In the genomic region with DNA sequence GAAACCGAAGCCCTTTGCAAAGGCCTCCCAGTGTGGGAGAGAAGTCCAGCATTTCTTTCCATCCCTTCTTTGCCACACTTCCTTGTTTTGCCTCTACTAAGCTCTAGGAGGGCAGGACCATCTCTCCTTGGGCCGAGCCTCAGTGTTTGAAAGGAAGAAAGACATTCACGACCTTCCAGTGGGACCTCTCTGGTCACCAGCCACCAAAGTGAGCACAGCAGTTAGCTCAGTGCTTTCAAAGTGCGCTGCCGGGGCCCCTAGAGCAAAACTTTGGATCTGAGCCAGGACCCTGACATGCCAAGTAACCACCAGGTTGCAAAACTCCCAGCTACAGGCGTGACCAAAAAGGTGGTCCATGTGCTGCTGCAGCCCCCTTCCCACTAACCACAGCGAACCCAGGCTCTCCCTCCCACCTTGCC, we compare ENCODE assay signal across 10 cellular contexts. TPM values are rescaled to one million over a fixed set of nuclear protein-coding genes. Genes with fewer than 3 reads are reported as not detected.
DNase-seq lines count a peak whose midpoint lies in the region; ATAC-seq and TF ChIP-seq lines count a peak whose summit lies in the region.
"Had no signal": no experiment of that assay in that cellular context is flagged by ENCODE, and none has a peak within 500 bp of the region (broad histone marks: within the 10 kb centered on the region; RNA-seq: fewer than 3 reads in every experiment).

No MANE protein-coding gene starts in this region.

- H3K4me1 Mint-ChIP-seq in mesothelial cell of epicardium: peaks cover 72% of the 10 kb centered on the region

- H3K9me3 Mint-ChIP-seq in mesothelial cell of epicardium: no peaks in the 10 kb centered on the region

- intact Hi-C loops in uterus (cut with DNase I; ENCODE audit: low total_unique reads): no loop called here

- H3K4me1 ChIP-seq in uterus: peaks cover 21 to 44% of the 10 kb centered on the region in 2 donors

- no peaks in the 10 kb centered on the region for H3K36me3 ChIP-seq in uterus

- no peaks in the 10 kb centered on the region for H3K27me3 Mint-ChIP-seq in mesothelial cell of epicardium (ENCODE audit: low read depth)

- H3K4me3 Mint-ChIP-seq in mesothelial cell of epicardium: peak overlapping the region; percentile 40
- H3K4me3 Mint-ChIP-seq: CD4-positive, alpha-beta memory T cell had no signal

- no peak for TF ChIP-seq CTCF in choroid plexus epithelial cell (conservative IDR thresholded peaks at IDR 0.05; ENCODE audit: low read depth, low read length)
- TF ChIP-seq CTCF in mesothelial cell of epicardium (IDR thresholded peaks at IDR 0.05; ENCODE audit: unreplicated experiment): no peak
- TF ChIP-seq CTCF in uterus (IDR thresholded peaks at IDR 0.05): no peak

- H3K27ac ChIP-seq in uterus: peak overlapping the region; percentile 62 to 82

- no peak overlapping the region for H3K4me3 ChIP-seq in choroid plexus epithelial cell (ENCODE audit: low read depth, low read length)
- H3K4me3 ChIP-seq in uterus: no peak overlapping the region

- no peaks in the 10 kb centered on the region for H3K9me3 ChIP-seq in uterus

- H3K27me3 ChIP-seq in uterus: no peaks in the 10 kb centered on the region

- peaks cover 3% of the 10 kb centered on the region for H3K36me3 Mint-ChIP-seq in mesothelial cell of epicardium
- H3K36me3 Mint-ChIP-seq: CD4-positive, alpha-beta memory T cell had no signal

- H3K27ac Mint-ChIP-seq in mesothelial cell of epicardium: peak overlapping the region; percentile 88
- H3K27ac Mint-ChIP-seq: CD4-positive, alpha-beta memory T cell had no signal

- DNase-seq in SKM-1 treated with dmso at 0.1 percent for 144 hours (lab: John Stamatoyannopoulos, UW; ENCODE audit: unreplicated experiment) (peak; percentile 39), SKM-1 (lab: John Stamatoyannopoulos, UW; ENCODE audit: unreplicated experiment) (no peak), choroid plexus epithelial cell (ENCODE audit: low read depth) (peak; percentile 75), mesothelial cell of epicardium (ENCODE audit: low spot score in 2 of 2, unreplicated experiment in 2 of 2) (peak in 1 of 2 experiments; percentile 58), uterus (peak; percentile 57 to 66)
- DNase-seq in stimulated activated CD4-positive, alpha-beta T cell treated with anti-CD3 and anti-CD28 coated beads, Interleukin-12 subunit alpha, Interleukin-12 subunit beta, amount 100 ng/mL, for 4 hours: no peak
- no peak for DNase-seq in stimulated activated CD4-positive, alpha-beta T cell treated with anti-CD3 and anti-CD28 coated beads, Interleukin-4, amount 100 ng/mL, for 1 hour
- DNase-seq: CD4-positive, alpha-beta memory T cell had no signal

- no peak for ATAC-seq in HG03280 (IDR thresholded peaks at IDR 0.05; ENCODE audit: unreplicated experiment)
- ATAC-seq: HepG2 had no signal

- no peak for TF ChIP-seq POLR2A in uterus (IDR thresholded peaks at IDR 0.05)

RNA-seq across cellular contexts. Expression of a gene that starts 12.3 kb away (rescaled TPM):
- 115 to 122 TPM (median 121 TPM) in 3 replicates for total RNA-seq in mesothelial cell of epicardium
- 100 to 1,000 TPM in 1 of 4 donors, 10 to 100 TPM in 3; 65.9 to 129 (median 71.2) TPM for total RNA-seq in uterus
- total RNA-seq: HepG2 had no signal

Comparison
In these comparisons a context has a peak if more than half of its experiments do, and no peak if none do; other contexts are left out.
1. DNase-seq: peak in SKM-1 treated with dmso at 0.1 percent for 144 hours (single experiment), choroid plexus epithelial cell (single experiment) and uterus (2 of 2); none in SKM-1 (single experiment), stimulated activated CD4-positive, alpha-beta T cell treated with anti-CD3 and anti-CD28 coated beads, Interleukin-12 subunit alpha, Interleukin-12 subunit beta, amount 100 ng/mL, for 4 hours (single experiment) and stimulated activated CD4-positive, alpha-beta T cell treated with anti-CD3 and anti-CD28 coated beads, Interleukin-4, amount 100 ng/mL, for 1 hour (single experiment).